Comparison of ENCODE assay signal across 2 cellular contexts in the genomic region with DNA sequence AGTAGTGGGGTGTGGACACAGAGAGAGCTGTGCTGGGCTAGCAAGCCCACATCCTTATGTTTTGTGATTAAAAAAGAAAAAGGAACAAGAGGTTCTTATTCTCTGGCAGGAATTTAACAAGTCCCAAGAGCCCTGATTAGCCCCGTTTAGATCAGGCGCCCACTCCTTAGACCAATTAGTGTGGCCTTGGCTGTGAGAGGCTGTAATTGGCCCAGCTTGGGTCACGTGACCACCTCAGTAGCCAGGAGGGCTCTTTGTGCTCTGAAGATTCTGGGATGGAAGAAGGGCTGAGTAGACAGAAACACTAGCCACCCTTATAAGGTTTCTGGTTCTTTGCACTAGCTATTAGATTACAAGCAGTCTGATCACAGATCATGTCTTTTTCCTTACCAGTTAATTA.
TF ChIP-seq lines count a peak whose summit lies in the region.

No MANE protein-coding gene starts in this region.

TF ChIP-seq in Ishikawa, 13 proteins besides CTCF, POLR2A, EP300 and RAD21:
- TF ChIP-seq, protein P1, sequence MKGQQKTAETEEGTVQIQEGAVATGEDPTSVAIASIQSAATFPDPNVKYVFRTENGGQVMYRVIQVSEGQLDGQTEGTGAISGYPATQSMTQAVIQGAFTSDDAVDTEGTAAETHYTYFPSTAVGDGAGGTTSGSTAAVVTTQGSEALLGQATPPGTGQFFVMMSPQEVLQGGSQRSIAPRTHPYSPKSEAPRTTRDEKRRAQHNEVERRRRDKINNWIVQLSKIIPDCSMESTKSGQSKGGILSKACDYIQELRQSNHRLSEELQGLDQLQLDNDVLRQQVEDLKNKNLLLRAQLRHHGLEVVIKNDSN (IDR thresholded peaks at IDR 0.05), result peak; percentile 55; the same call in 1 of the 2 replicates
- no peak for TF ChIP-seq TAF1 (IDR thresholded peaks at IDR 0.05; ENCODE audit: low read depth)

TF ChIP-seq in GM12878, 131 proteins besides CTCF, POLR2A, EP300 and RAD21:
- TF ChIP-seq PAX5 (IDR thresholded peaks at IDR 0.05; ENCODE audit: borderline replicate concordance, low read depth, low read length) (no peak), RAD51 (IDR thresholded peaks at IDR 0.05) (peak; percentile 73; the same call in 1 of the 2 replicates)
- TF ChIP-seq, protein P2, sequence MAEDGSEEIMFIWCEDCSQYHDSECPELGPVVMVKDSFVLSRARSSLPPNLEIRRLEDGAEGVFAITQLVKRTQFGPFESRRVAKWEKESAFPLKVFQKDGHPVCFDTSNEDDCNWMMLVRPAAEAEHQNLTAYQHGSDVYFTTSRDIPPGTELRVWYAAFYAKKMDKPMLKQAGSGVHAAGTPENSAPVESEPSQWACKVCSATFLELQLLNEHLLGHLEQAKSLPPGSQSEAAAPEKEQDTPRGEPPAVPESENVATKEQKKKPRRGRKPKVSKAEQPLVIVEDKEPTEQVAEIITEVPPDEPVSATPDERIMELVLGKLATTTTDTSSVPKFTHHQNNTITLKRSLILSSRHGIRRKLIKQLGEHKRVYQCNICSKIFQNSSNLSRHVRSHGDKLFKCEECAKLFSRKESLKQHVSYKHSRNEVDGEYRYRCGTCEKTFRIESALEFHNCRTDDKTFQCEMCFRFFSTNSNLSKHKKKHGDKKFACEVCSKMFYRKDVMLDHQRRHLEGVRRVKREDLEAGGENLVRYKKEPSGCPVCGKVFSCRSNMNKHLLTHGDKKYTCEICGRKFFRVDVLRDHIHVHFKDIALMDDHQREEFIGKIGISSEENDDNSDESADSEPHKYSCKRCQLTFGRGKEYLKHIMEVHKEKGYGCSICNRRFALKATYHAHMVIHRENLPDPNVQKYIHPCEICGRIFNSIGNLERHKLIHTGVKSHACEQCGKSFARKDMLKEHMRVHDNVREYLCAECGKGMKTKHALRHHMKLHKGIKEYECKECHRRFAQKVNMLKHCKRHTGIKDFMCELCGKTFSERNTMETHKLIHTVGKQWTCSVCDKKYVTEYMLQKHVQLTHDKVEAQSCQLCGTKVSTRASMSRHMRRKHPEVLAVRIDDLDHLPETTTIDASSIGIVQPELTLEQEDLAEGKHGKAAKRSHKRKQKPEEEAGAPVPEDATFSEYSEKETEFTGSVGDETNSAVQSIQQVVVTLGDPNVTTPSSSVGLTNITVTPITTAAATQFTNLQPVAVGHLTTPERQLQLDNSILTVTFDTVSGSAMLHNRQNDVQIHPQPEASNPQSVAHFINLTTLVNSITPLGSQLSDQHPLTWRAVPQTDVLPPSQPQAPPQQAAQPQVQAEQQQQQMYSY (CRISPR knock-in tag; IDR thresholded peaks at IDR 0.05), result no peak
